In genomic region chr16:24610421-24610765, GRCh38 we compare ENCODE assay signal across 8 cellular contexts.
DNase-seq lines count a peak whose midpoint lies in the region; ATAC-seq, FAIRE-seq and TF ChIP-seq lines count a peak whose summit lies in the region.

No MANE protein-coding gene starts in this region.

- no peaks in the 10 kb centered on the region for H3K4me1 ChIP-seq in pancreas

- H3K4me1 Mint-ChIP-seq in activated B cell treated with CpG ODN at 0.5 μM for 24 hours: peaks cover 14% of the 10 kb centered on the region

- no peaks in the 10 kb centered on the region for H3K9me3 ChIP-seq in pancreas

- peak; percentile 25 for ATAC-seq in activated B cell treated with CpG ODN at 0.5 μM for 24 hours (ENCODE audit: low read depth)
- ATAC-seq in pancreas: peak in 3 of 4 donors; percentile 77 to 84 (median 78)
- ATAC-seq in HG02763 (IDR thresholded peaks at IDR 0.05; ENCODE audit: unreplicated experiment): no peak
- ATAC-seq in HG02610 (IDR thresholded peaks at IDR 0.05; ENCODE audit: unreplicated experiment): no peak

- no peaks in the 10 kb centered on the region for H3K9me3 Mint-ChIP-seq in activated B cell treated with CpG ODN at 0.5 μM for 24 hours

- CTCF ChIA-PET in activated B cell treated with CpG ODN at 0.5 μM for 24 hours (lab: Charles Lee): no interaction called here

- POLR2A ChIA-PET in activated B cell treated with CpG ODN at 0.5 μM for 24 hours (lab: Charles Lee): no interaction called here

- H3K27ac Mint-ChIP-seq in activated B cell treated with CpG ODN at 0.5 μM for 24 hours: no peak overlapping the region

- no peaks in the 10 kb centered on the region for H3K36me3 ChIP-seq in pancreas

- H3K36me3 Mint-ChIP-seq in activated B cell treated with CpG ODN at 0.5 μM for 24 hours (ENCODE audit: low read depth): no peaks in the 10 kb centered on the region

- no peak for FAIRE-seq in pancreas (lab: Jason Lieb, UNC)

- intact Hi-C loops in activated B cell treated with CpG ODN at 0.5 μM for 24 hours (cut with micrococcal nuclease): no loop called here
- intact Hi-C loops in cardiac septum (cut with DNase I): no loop called here
- intact Hi-C loops in pancreas (cut with DNase I): no loop called here

- peaks cover 41% of the 10 kb centered on the region for H3K27me3 Mint-ChIP-seq in activated B cell treated with CpG ODN at 0.5 μM for 24 hours

- DNase-seq in GM03348 (ENCODE audit: low spot score) (peak; percentile 71), activated B cell treated with CpG ODN at 0.5 μM for 24 hours (no peak), cardiac septum (ENCODE audit: low spot score) (peak; percentile 77), pancreas (peak in 3 of 6 donors; percentile 16 to 63 (median 45)), HK-2 (ENCODE audit: unreplicated experiment) (no peak), T-helper 9 cell (no peak)

- WGBS in pancreas, 2 donors: 6 to 10% methylated on average over 13 of the region's 13 CpGs

- no peaks in the 10 kb centered on the region for H3K27me3 ChIP-seq in pancreas

- H3K4me3 ChIP-seq in pancreas: peak overlapping the region in 1 of 4 donors; percentile 27

- no peak for TF ChIP-seq CTCF in activated B cell treated with CpG ODN at 0.5 μM for 24 hours (IDR thresholded peaks at IDR 0.05)
- no peak for TF ChIP-seq CTCF in pancreas (IDR thresholded peaks at IDR 0.05)

- H3K27ac ChIP-seq in pancreas: no peak overlapping the region

- peak overlapping the region; percentile 74 for H3K4me3 Mint-ChIP-seq in activated B cell treated with CpG ODN at 0.5 μM for 24 hours

Comparison
In these comparisons a context has a peak if more than half of its experiments do, and no peak if none do; other contexts are left out.
1. DNase-seq: peak in GM03348 (single experiment) and cardiac septum (single experiment); none in activated B cell treated with CpG ODN at 0.5 μM for 24 hours (single experiment), HK-2 (single experiment) and T-helper 9 cell (single experiment).
2. ATAC-seq: peak in activated B cell treated with CpG ODN at 0.5 μM for 24 hours (single experiment) and pancreas (3 of 4); none in HG02763 (single experiment) and HG02610 (single experiment).